ENCODE assay signal across 1 cellular context in genomic region chr20:53551719-53552571, GRCh38.
TF ChIP-seq lines count a peak whose summit lies in the region.

No MANE protein-coding gene starts in this region.

TF ChIP-seq in HepG2, 621 proteins besides CTCF, POLR2A, EP300 and RAD21 (continued from another document):
- TF ChIP-seq PATZ1 (CRISPR knock-in tag; IDR thresholded peaks at IDR 0.05) (peak; percentile 30; the same call in 1 of the 2 replicates), KAT7 (CRISPR knock-in tag; IDR thresholded peaks at IDR 0.05; ENCODE audit: borderline replicate concordance) (peak; percentile 89; the same call in 1 of the 2 replicates)
